ENCODE assay signal across 8 cellular contexts in genomic region chr5:95823241-95823737, GRCh38. TPM values are rescaled to one million over a fixed set of nuclear protein-coding genes. Genes with fewer than 3 reads are reported as not detected.
A peak's percentile ranks its signal among the peaks of the same experiment; 100 is the strongest.
DNase-seq lines count a peak whose midpoint lies in the region; ATAC-seq, FAIRE-seq and TF ChIP-seq lines count a peak whose summit lies in the region.

No MANE protein-coding gene starts in this region.

- no peaks in the 10 kb centered on the region for H4K20me1 ChIP-seq in MM.1S (ENCODE audit: insufficient read depth, low read length)

- peak overlapping the region; percentile 86 for H3K27ac ChIP-seq in CD4-positive, alpha-beta T cell (ENCODE audit: low read depth, low read length)
- H3K27ac ChIP-seq in MM.1S (ENCODE audit: low read length) (peak overlapping the region; percentile 91), dorsolateral prefrontal cortex (peak overlapping the region in 56 of 59 donors; percentile 7 to 92 (median 80))

- peak overlapping the region; percentile 98 for H3K4me3 Mint-ChIP-seq in CD4-positive, alpha-beta T cell

- H3K27ac Mint-ChIP-seq in CD4-positive, alpha-beta T cell: peak overlapping the region; percentile 83

- H3K9me3 Mint-ChIP-seq in CD4-positive, alpha-beta T cell: no peaks in the 10 kb centered on the region

- no peak for DNase-seq in CD4-positive, alpha-beta T cell
- no peak for DNase-seq in MM.1S
- no peak for DNase-seq in dorsolateral prefrontal cortex
- DNase-seq in omental fat pad (ENCODE audit: low spot score): no peak
- DNase-seq in DMS153 treated with DMSO at 0.1 percent for 48 hours (lab: John Stamatoyannopoulos, UW; ENCODE audit: unreplicated experiment): no peak
- no peak for DNase-seq in GM19239 (ENCODE audit: insufficient read length, low spot score)
- DNase-seq in NCI-H446 treated with DMSO at 0.1 percent for 48 hours (lab: John Stamatoyannopoulos, UW): no peak
- DNase-seq in GF-D8 (lab: John Stamatoyannopoulos, UW): no peak

- intact Hi-C loops in CD4-positive, alpha-beta T cell (cut with DNase I, micrococcal nuclease): loop anchor here (2.0 to 5.0 kb wide), 3 partner anchors 14 to 176 kb away; partner anchors contain the start of gene RFESD (in 1 of the 2)
- intact Hi-C loops in dorsolateral prefrontal cortex (cut with DNase I): loop anchor here in 1 of 2 donors (10.0 kb wide), 1 partner anchor 268 kb away; the partner anchor contains the start of genes ARSK and SKIC3

- H3K79me2 ChIP-seq in MM.1S (ENCODE audit: low read length): peaks cover 43% of the 10 kb centered on the region

- no peak for FAIRE-seq in GM19239 (lab: Jason Lieb, UNC)

- H3K4me2 ChIP-seq in MM.1S (ENCODE audit: low read depth, low read length): peak overlapping the region; percentile 83

- ATAC-seq in CD4-positive, alpha-beta T cell (ENCODE audit: poor library complexity): no peak
- ATAC-seq in omental fat pad (ENCODE audit: low FRiP score): peak; percentile 24

- H3K4me1 Mint-ChIP-seq in CD4-positive, alpha-beta T cell (ENCODE audit: low read depth): peaks cover 72% of the 10 kb centered on the region

- POLR2A ChIA-PET in CD4-positive, alpha-beta T cell (lab: Charles Lee): interaction anchor here (0.7 to 8.8 kb wide), 10 partner anchors 8 to 985 kb away, joined by 3 to 157 read pairs (median 15); partner anchors contain the start of genes CAST and RFESD

- CTCF ChIA-PET in CD4-positive, alpha-beta T cell (lab: Charles Lee): interaction anchor here (1.0 to 4.8 kb wide), 6 partner anchors 9 to 176 kb away, joined by 3 to 35 read pairs (median 6); partner anchors contain the start of gene RFESD

- H3K9me2 ChIP-seq in MM.1S (replicated peaks; ENCODE audit: insufficient read depth, low read length): no peaks in the 10 kb centered on the region

- H3K9ac ChIP-seq in MM.1S (ENCODE audit: low read length): peak overlapping the region; percentile 66

- no peaks in the 10 kb centered on the region for H3K27me3 Mint-ChIP-seq in CD4-positive, alpha-beta T cell

- no peaks in the 10 kb centered on the region for H3K27me3 ChIP-seq in CD4-positive, alpha-beta T cell (ENCODE audit: control insufficient read depth, insufficient read depth, low read length)
- no peaks in the 10 kb centered on the region for H3K27me3 ChIP-seq in MM.1S (replicated peaks; ENCODE audit: insufficient read depth, low read length)
- no peaks in the 10 kb centered on the region for H3K27me3 ChIP-seq in dorsolateral prefrontal cortex

- peaks cover 12% of the 10 kb centered on the region for H3K4me1 ChIP-seq in MM.1S (ENCODE audit: low read length)

- peak overlapping the region; percentile 87 for H2AFZ ChIP-seq in MM.1S (ENCODE audit: low read length)

- no peak for TF ChIP-seq CTCF in CD4-positive, alpha-beta T cell (IDR thresholded peaks at IDR 0.05)
- TF ChIP-seq CTCF in MM.1S (IDR thresholded peaks at IDR 0.05; ENCODE audit: low read length) (no peak), dorsolateral prefrontal cortex (IDR thresholded peaks at IDR 0.05 in 54 of 56, conservative IDR thresholded peaks at IDR 0.05 in 2 of 56; ENCODE audit: low read depth in 1 of 56, partially characterized antibody in 56 of 56) (no peak), omental fat pad (IDR thresholded peaks at IDR 0.05) (no peak)

- H3K4me3 ChIP-seq in MM.1S (ENCODE audit: low read length) (peak overlapping the region; percentile 89), dorsolateral prefrontal cortex (peak overlapping the region in 54 of 59 donors; percentile 59 to 96 (median 80))

- peaks cover 29% of the 10 kb centered on the region for H3K36me3 Mint-ChIP-seq in CD4-positive, alpha-beta T cell (ENCODE audit: low read depth)

- H3F3A ChIP-seq in MM.1S (ENCODE audit: insufficient read depth, low read length): peaks cover 31% of the 10 kb centered on the region

- H3K9me3 ChIP-seq in CD4-positive, alpha-beta T cell (ENCODE audit: control insufficient read depth, low read length): no peaks in the 10 kb centered on the region
- H3K9me3 ChIP-seq in MM.1S (replicated peaks; ENCODE audit: insufficient read depth, low read length): no peaks in the 10 kb centered on the region

- no peaks in the 10 kb centered on the region for H3K36me3 ChIP-seq in MM.1S (replicated peaks; ENCODE audit: insufficient read depth, low read length)

RNA-seq across cellular contexts. Expression of gene GLRX, which starts 0.8 kb away (rescaled TPM):
- 10 to 100 TPM; 16.9 to 18.7 TPM for total RNA-seq in CD4-positive, alpha-beta T cell
- total RNA-seq in dorsolateral prefrontal cortex (100 to 1,000 TPM in 3 of 120 experiments, 10 to 100 TPM in 117; 13.7 to 109 (median 43.0) TPM), omental fat pad (100 to 1,000 TPM in 2 of 4 donors, 10 to 100 TPM in 2; 67.2 to 173 (median 111) TPM)
